Comparison of ENCODE assay signal across 9 cellular contexts in the genomic region with DNA sequence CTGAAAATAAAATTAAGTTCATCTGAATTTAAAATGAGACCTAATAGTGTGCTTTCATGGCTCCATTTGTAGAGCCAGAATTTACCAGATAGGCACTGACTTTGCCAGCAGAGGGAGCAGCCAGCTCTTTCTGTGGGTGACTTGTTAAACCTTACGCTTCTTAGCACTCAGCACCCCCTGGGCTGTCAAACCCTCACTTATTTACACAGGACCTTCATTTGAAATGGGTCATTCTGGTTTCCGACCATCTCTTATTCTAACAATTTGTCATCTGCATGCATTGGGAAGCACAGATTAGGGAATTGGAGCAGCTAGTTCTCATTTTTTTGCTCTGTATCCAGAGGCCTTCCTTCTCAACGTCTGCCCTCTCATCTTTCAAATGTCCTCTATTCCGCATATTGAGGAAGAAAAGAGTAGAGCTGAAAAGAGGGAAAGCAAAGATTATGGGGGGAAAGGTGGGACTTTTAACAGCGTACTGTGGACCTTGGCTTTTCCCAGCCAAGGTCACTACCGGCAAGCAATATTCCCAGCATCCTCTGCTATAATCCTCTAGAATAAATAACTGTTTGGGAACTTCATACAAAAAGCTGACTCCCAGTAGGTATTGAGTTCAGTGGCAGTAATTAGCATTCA. TPM values are rescaled to one million over a fixed set of nuclear protein-coding genes. Genes with fewer than 3 reads are reported as not detected.
DNase-seq lines count a peak whose midpoint lies in the region; ATAC-seq, FAIRE-seq and TF ChIP-seq lines count a peak whose summit lies in the region.
"Had no signal": no experiment of that assay in that cellular context is flagged by ENCODE, and none has a peak within 500 bp of the region (broad histone marks: within the 10 kb centered on the region; RNA-seq: fewer than 3 reads in every experiment).

No MANE protein-coding gene starts in this region.

- H3K9me3 Mint-ChIP-seq in CD8-positive, alpha-beta memory T cell, result no peaks in the 10 kb centered on the region

- FAIRE-seq in HTR-8/SVneo (lab: Jason Lieb, UNC), result no peak

- CTCF ChIA-PET in CD8-positive, alpha-beta memory T cell (lab: Charles Lee), result interaction anchor here (0.7 to 4.8 kb wide), 12 partner anchors 11 to 54 kb away, joined by 3 to 32 read pairs (median 4); no protein-coding TSS in a partner anchor

- no peak overlapping the region for H3K27ac ChIP-seq in CD8-positive, alpha-beta memory T cell (ENCODE audit: low read depth, low read length)
- H3K27ac ChIP-seq in right atrium auricular region (no peak overlapping the region), gastrocnemius medialis (peak overlapping the region in 2 of 4 donors; percentile 29 to 38)

- intact Hi-C loops in gastrocnemius medialis (cut with DNase I; ENCODE audit: low total_unique reads), result loop anchor here (2.0 kb wide), 1 partner anchor 38 kb away; no protein-coding TSS in a partner anchor

- H3K4me3 Mint-ChIP-seq in CD8-positive, alpha-beta memory T cell, result peak overlapping the region in 2 of 7 donors; percentile 4 to 18

- TF ChIP-seq POLR2A in gastrocnemius medialis (IDR thresholded peaks at IDR 0.05), result no peak

- H3K4me1 ChIP-seq in CD8-positive, alpha-beta memory T cell (ENCODE audit: insufficient read depth, low read length), result peaks cover 4% of the 10 kb centered on the region
- peaks cover 0 to 19% of the 10 kb centered on the region in 2 donors for H3K4me1 ChIP-seq in right atrium auricular region
- H3K4me1 ChIP-seq in gastrocnemius medialis, result peaks cover 0 to 14% of the 10 kb centered on the region in 2 donors

- H3K36me3 ChIP-seq in CD8-positive, alpha-beta memory T cell (ENCODE audit: insufficient read depth, low read length), result no peaks in the 10 kb centered on the region
- H3K36me3 ChIP-seq in right atrium auricular region, result no peaks in the 10 kb centered on the region
- H3K36me3 ChIP-seq in gastrocnemius medialis, result no peaks in the 10 kb centered on the region

- no peak overlapping the region for H3K4me3 ChIP-seq in CD8-positive, alpha-beta memory T cell (ENCODE audit: low read length)
- H3K4me3 ChIP-seq in right atrium auricular region (no peak overlapping the region), gastrocnemius medialis (no peak overlapping the region)

- in situ Hi-C loops in gastrocnemius medialis (cut with MboI; ENCODE audit: low sequenced_read_pairs in 4 of 4), result no loop called here

- no peak for ATAC-seq in gastrocnemius medialis
- ATAC-seq in HG02973 (IDR thresholded peaks at IDR 0.05; ENCODE audit: unreplicated experiment), result no peak
- no peak for ATAC-seq in HG03439 (IDR thresholded peaks at IDR 0.05; ENCODE audit: unreplicated experiment)

- no peaks in the 10 kb centered on the region for H3K27me3 ChIP-seq in CD8-positive, alpha-beta memory T cell (ENCODE audit: insufficient read depth, low read length, poor library complexity, severe bottlenecking)
- H3K27me3 ChIP-seq in right atrium auricular region (no peaks in the 10 kb centered on the region), gastrocnemius medialis (no peaks in the 10 kb centered on the region)

- H3K36me3 Mint-ChIP-seq in CD8-positive, alpha-beta memory T cell, result peaks cover 0 to 2% (median 0%) of the 10 kb centered on the region in 3 donors

- peak; percentile 33 to 76 (median 39) for DNase-seq in CD8-positive, alpha-beta memory T cell
- DNase-seq in HTR-8/SVneo (ENCODE audit: insufficient read length, low spot score) (peak; percentile 38), SKM-1 (lab: John Stamatoyannopoulos, UW; ENCODE audit: unreplicated experiment) (peak; percentile 58), amniotic epithelial cell (ENCODE audit: low read depth) (peak; percentile 46), right atrium auricular region (ENCODE audit: low spot score) (peak; percentile 64), gastrocnemius medialis (no peak)

- H3K27me3 Mint-ChIP-seq in CD8-positive, alpha-beta memory T cell, result peaks cover 0 to 4% of the 10 kb centered on the region in 2 donors

- POLR2A ChIA-PET in CD8-positive, alpha-beta memory T cell (lab: Charles Lee), result interaction anchor here (0.6 to 1.3 kb wide), 2 partner anchors 24 to 31 kb away, joined by 4 read pairs; no protein-coding TSS in a partner anchor

- H3K4me1 Mint-ChIP-seq in CD8-positive, alpha-beta memory T cell, result peaks cover 8 to 19% (median 12%) of the 10 kb centered on the region in 3 donors

- H3K27ac Mint-ChIP-seq in CD8-positive, alpha-beta memory T cell, result no peak overlapping the region

- H3K9me3 ChIP-seq in CD8-positive, alpha-beta memory T cell (ENCODE audit: low read length), result no peaks in the 10 kb centered on the region
- no peaks in the 10 kb centered on the region for H3K9me3 ChIP-seq in right atrium auricular region
- H3K9me3 ChIP-seq in gastrocnemius medialis, result no peaks in the 10 kb centered on the region

- TF ChIP-seq CTCF in right atrium auricular region (IDR thresholded peaks at IDR 0.05) (peak; percentile 40 to 76), gastrocnemius medialis (IDR thresholded peaks at IDR 0.05 in 4 of 5, conservative IDR thresholded peaks at IDR 0.05 in 1 of 5) (peak in 4 of 5 experiments; percentile 24 to 51 (median 42))

RNA-seq across cellular contexts. Expression of gene ASRGL1, which starts 3.1 kb away (rescaled TPM):
- total RNA-seq in CD8-positive, alpha-beta memory T cell, result 1 to 10 TPM; 6.1 to 6.5 TPM
- 2.7 TPM for polyA plus RNA-seq in CD8-positive, alpha-beta memory T cell
- total RNA-seq in right atrium auricular region (1 to 10 TPM in 1 of 2 donors, under 1 TPM in 1; 0.74 to 7.0 TPM), gastrocnemius medialis (10 to 100 TPM in 2 of 4 donors, 1 to 10 TPM in 2; 6.4 to 24.6 (median 8.7) TPM)

RNA-seq across cellular contexts. Expression of gene SCGB1D4, which starts 41.5 kb away (rescaled TPM):
- total RNA-seq in CD8-positive, alpha-beta memory T cell, result not detected
- not detected for polyA plus RNA-seq in CD8-positive, alpha-beta memory T cell
- total RNA-seq in right atrium auricular region (not detected), gastrocnemius medialis (not detected)
- total RNA-seq: urinary bladder had no signal
- polyA plus RNA-seq: urinary bladder had no signal

Comparison
In these comparisons a context has a peak if more than half of its experiments do, and no peak if none do; other contexts are left out.
1. DNase-seq: peak in CD8-positive, alpha-beta memory T cell (5 of 5), HTR-8/SVneo (single experiment), SKM-1 (single experiment), amniotic epithelial cell (single experiment) and right atrium auricular region (single experiment); none in gastrocnemius medialis (0 of 2).